ENCODE assay signal across 27 cellular contexts in genomic region chr1:193326296-193326695, GRCh38.
"Had no signal": no experiment of that assay in that cellular context is flagged by ENCODE, and none has a peak within 500 bp of the region (broad histone marks: within the 10 kb centered on the region; RNA-seq: fewer than 3 reads in every experiment).

No MANE protein-coding gene starts in this region.

- H3K4me3 ChIP-seq: ascending aorta, cardiac muscle cell, Peyer's patch, SK-N-MC had no signal

- H3K9ac ChIP-seq: KMS-11 had no signal

- DNase-seq: activated CD4-positive, alpha-beta T cell treated with anti-CD3 and anti-CD28 coated beads, Interleukin-2, amount 10 ng/mL, durations not matched to agents 24 days and 14 days; activated CD4-positive, alpha-beta T cell treated with anti-CD3 and anti-CD28 coated beads, Interleukin-2, amount 50 U/mL, for 48 hours; activated CD8-positive, alpha-beta T cell treated with anti-CD3 and anti-CD28 coated beads, Interleukin-2, amount 10 ng/mL, durations not matched to agents 7 days and 5 days; activated gamma-delta T cell; activated naive CD4-positive, alpha-beta T cell treated with Interleukin-2 at 50 U/mL for 16 hours; activated naive CD8-positive, alpha-beta T cell treated with anti-CD3 and anti-CD28 coated beads, Interleukin-2, amount 10 ng/mL, durations not matched to agents 7 days and 5 days; activated T-cell treated with anti-CD3 and anti-CD28 coated beads, Interleukin-2, amount 50 U/mL, for 24 hours; amygdala; MM.1S; MV-4-11; NCI-H1092; NCI-H1436 treated with DMSO at 0.1 percent for 48 hours; NCI-H1694 treated with DMSO at 0.1 percent for 48 hours; NCI-H2029; NCI-H2107; NCI-H345; NCI-H510A; NCI-H526; NCI-H748 treated with DMSO at 0.1 percent for 48 hours; NK-92 treated with Interleukin-12 subunit alpha and Interleukin-12 subunit beta, amount 100 ng/mL, for 24 hours; PC-3; Peyer's patch; Right ventricle myocardium superior had no signal

- H3K27me3 ChIP-seq: ascending aorta, cardiac muscle cell, Peyer's patch had no signal

- ATAC-seq: activated CD8-positive, alpha-beta T cell treated with anti-CD3 and anti-CD28 coated beads, Interleukin-2, amount 10 ng/mL, durations not matched to agents 7 days and 5 days; PC-3 had no signal

- H3K27ac ChIP-seq: ascending aorta, cardiac muscle cell, KMS-11, Peyer's patch, SK-N-MC had no signal

- H3K4me2 ChIP-seq: KMS-11 had no signal

- H3K4me1 ChIP-seq: ascending aorta, Peyer's patch had no signal

- H3K36me3 ChIP-seq: ascending aorta, cardiac muscle cell, Peyer's patch had no signal
